22 cellular contexts compared by ENCODE assay signal in genomic region chr3:16990163-16990562, GRCh38.
A peak's percentile ranks its signal among the peaks of the same experiment; 100 is the strongest.
DNase-seq lines count a peak whose midpoint lies in the region; ATAC-seq and TF ChIP-seq lines count a peak whose summit lies in the region.
"Had no signal": no experiment of that assay in that cellular context is flagged by ENCODE, and none has a peak within 500 bp of the region (broad histone marks: within the 10 kb centered on the region; RNA-seq: fewer than 3 reads in every experiment).

No MANE protein-coding gene starts in this region.

- intact Hi-C loops in natural killer cell (cut with micrococcal nuclease), result loop anchor here (5.0 to 10.0 kb wide), 2 partner anchors 48 to 165 kb away; no protein-coding TSS in a partner anchor

- H3F3A ChIP-seq in neural cell (ENCODE audit: insufficient read depth, low read length, poor library complexity, severe bottlenecking), result no peaks in the 10 kb centered on the region

- H3K27ac ChIP-seq in neural cell (ENCODE audit: low read length), result peak overlapping the region; percentile 14
- H3K27ac ChIP-seq: 22Rv1; A549; BLaER1 treated with 17β-estradiol and CSF1 and Interleukin-3, amounts not matched to agents 10 nM and 100 nM; C4-2B had no signal

- DNase-seq in natural killer cell (no peak), GOT3 (lab: John Stamatoyannopoulos, UW) (no peak)
- DNase-seq in natural killer cell treated with Interleukin-12 subunit alpha and Interleukin-12 subunit beta and Interleukin-15 and Interleukin-18, amount 100 ng/mL, for 72 hours (ENCODE audit: low spot score), result no peak
- DNase-seq: AML-193; CD4-positive, alpha-beta T cell; CD8-positive, alpha-beta memory T cell; COR-L47; DMS 273 treated with DMSO at 0.1 percent for 48 hours; DMS153; DMS53; DMS79; DND-41; EL; GDM1 had no signal

- ATAC-seq in natural killer cell (peak; percentile 45 to 65 (median 53)), HG02938 (IDR thresholded peaks at IDR 0.05; ENCODE audit: unreplicated experiment) (no peak)
- no peak for ATAC-seq in natural killer cell treated with Interleukin-12 subunit alpha and Interleukin-12 subunit beta and Interleukin-15 and Interleukin-18, amount 100 ng/mL, for 72 hours
- ATAC-seq: A549, GM12878 had no signal

- H4K20me1 ChIP-seq in neural cell (ENCODE audit: insufficient read depth), result no peaks in the 10 kb centered on the region

- H3K4me3 ChIP-seq in neural cell (ENCODE audit: low read length), result no peak overlapping the region
- H3K4me3 ChIP-seq: A549; BLaER1 treated with 17β-estradiol and CSF1 and Interleukin-3, amounts not matched to agents 10 nM and 100 nM; GM12878 had no signal

- H3K9me3 ChIP-seq in neural cell (ENCODE audit: low read length), result no peaks in the 10 kb centered on the region
- H3K9me3 ChIP-seq: A549 had no signal

- no peaks in the 10 kb centered on the region for H3K36me3 Mint-ChIP-seq in natural killer cell
- H3K36me3 Mint-ChIP-seq in natural killer cell treated with Interleukin-12 subunit alpha and Interleukin-12 subunit beta and Interleukin-15 and Interleukin-18, amount 100 ng/mL, for 72 hours, result no peaks in the 10 kb centered on the region

- TF ChIP-seq EP300 in neural cell (conservative IDR thresholded peaks at IDR 0.05; ENCODE audit: poor library complexity, severe bottlenecking), result no peak

- H3K9me2 ChIP-seq in neural cell (ENCODE audit: insufficient read depth, low read length), result no peaks in the 10 kb centered on the region

- peak overlapping the region; percentile 14 for H3K4me3 Mint-ChIP-seq in natural killer cell
- H3K4me3 Mint-ChIP-seq in natural killer cell treated with Interleukin-12 subunit alpha and Interleukin-12 subunit beta and Interleukin-15 and Interleukin-18, amount 100 ng/mL, for 72 hours, result no peak overlapping the region
- H3K4me3 Mint-ChIP-seq: B cell; CD4-positive, alpha-beta T cell had no signal

- TF ChIP-seq RAD21 in neural cell (conservative IDR thresholded peaks at IDR 0.05), result no peak

- H3K9ac ChIP-seq in neural cell (ENCODE audit: low read length), result no peak overlapping the region
- H3K9ac ChIP-seq: BLaER1 treated with 17β-estradiol and CSF1 and Interleukin-3, amounts not matched to agents 10 nM and 100 nM had no signal

- no peaks in the 10 kb centered on the region for H3K9me3 Mint-ChIP-seq in natural killer cell
- no peaks in the 10 kb centered on the region for H3K9me3 Mint-ChIP-seq in natural killer cell treated with Interleukin-12 subunit alpha and Interleukin-12 subunit beta and Interleukin-15 and Interleukin-18, amount 100 ng/mL, for 72 hours
- H3K9me3 Mint-ChIP-seq: CD4-positive, alpha-beta T cell; CD8-positive, alpha-beta memory T cell had no signal

- TF ChIP-seq CTCF in natural killer cell (IDR thresholded peaks at IDR 0.05) (no peak), neural cell (IDR thresholded peaks at IDR 0.05; ENCODE audit: poor library complexity, severe bottlenecking) (no peak)

- peaks cover 86 to 90% of the 10 kb centered on the region in 2 donors for H3K4me1 Mint-ChIP-seq in natural killer cell
- H3K4me1 Mint-ChIP-seq in natural killer cell treated with Interleukin-12 subunit alpha and Interleukin-12 subunit beta and Interleukin-15 and Interleukin-18, amount 100 ng/mL, for 72 hours (ENCODE audit: low read depth in 2 of 2), result peaks cover 44 to 52% of the 10 kb centered on the region in 2 donors

- H3K79me2 ChIP-seq in neural cell (replicated peaks; ENCODE audit: insufficient read depth, low read length), result peaks cover 18% of the 10 kb centered on the region

- no peaks in the 10 kb centered on the region for H3K36me3 ChIP-seq in neural cell (ENCODE audit: insufficient read depth, low read length)

- no peak overlapping the region for H2AFZ ChIP-seq in neural cell (ENCODE audit: low read depth, low read length)

- no peaks in the 10 kb centered on the region for H3K27me3 ChIP-seq in neural cell (ENCODE audit: insufficient read depth, low read depth, low read length)
- H3K27me3 ChIP-seq: BLaER1 treated with 17β-estradiol and CSF1 and Interleukin-3, amounts not matched to agents 10 nM and 100 nM had no signal

- H3K4me2 ChIP-seq in neural cell (ENCODE audit: low read length), result no peak overlapping the region
- H3K4me2 ChIP-seq: A549; BLaER1 treated with 17β-estradiol and CSF1 and Interleukin-3, amounts not matched to agents 10 nM and 100 nM had no signal

- H3K27ac Mint-ChIP-seq in natural killer cell, result peak overlapping the region; percentile 18 to 54
- no peak overlapping the region for H3K27ac Mint-ChIP-seq in natural killer cell treated with Interleukin-12 subunit alpha and Interleukin-12 subunit beta and Interleukin-15 and Interleukin-18, amount 100 ng/mL, for 72 hours
- H3K27ac Mint-ChIP-seq: B cell; CD4-positive, alpha-beta T cell had no signal

- H3K27me3 Mint-ChIP-seq in natural killer cell (ENCODE audit: low read depth in 2 of 2), result no peaks in the 10 kb centered on the region
- no peaks in the 10 kb centered on the region for H3K27me3 Mint-ChIP-seq in natural killer cell treated with Interleukin-12 subunit alpha and Interleukin-12 subunit beta and Interleukin-15 and Interleukin-18, amount 100 ng/mL, for 72 hours
- H3K27me3 Mint-ChIP-seq: B cell; CD4-positive, alpha-beta T cell; CD8-positive, alpha-beta memory T cell had no signal

TF ChIP-seq in neural cell, 6 proteins besides CTCF, POLR2A, EP300 and RAD21:
- TF ChIP-seq SMC3 (conservative IDR thresholded peaks at IDR 0.05; ENCODE audit: poor library complexity) (no peak), POLR2AphosphoS5 (IDR thresholded peaks at IDR 0.05) (no peak), EZH2 (IDR thresholded peaks at IDR 0.05; ENCODE audit: borderline replicate concordance, insufficient read depth, low read length, poor library complexity, severe bottlenecking) (no peak), TAF1 (IDR thresholded peaks at IDR 0.05; ENCODE audit: low read depth) (no peak), MXI1 (conservative IDR thresholded peaks at IDR 0.05; ENCODE audit: poor library complexity, severe bottlenecking) (no peak), REST (IDR thresholded peaks at IDR 0.05; ENCODE audit: borderline replicate concordance) (no peak)

Comparison
In these comparisons a context has a peak if more than half of its experiments do, and no peak if none do; other contexts are left out.
1. ATAC-seq: peak in natural killer cell (3 of 3); none in natural killer cell treated with Interleukin-12 subunit alpha and Interleukin-12 subunit beta and Interleukin-15 and Interleukin-18, amount 100 ng/mL, for 72 hours (0 of 2) and HG02938 (single experiment).
2. H3K27ac Mint-ChIP-seq: peak in natural killer cell (2 of 2); none in natural killer cell treated with Interleukin-12 subunit alpha and Interleukin-12 subunit beta and Interleukin-15 and Interleukin-18, amount 100 ng/mL, for 72 hours (0 of 2).